ENCODE assay signal across 9 cellular contexts in genomic region chr7:96707901-96708774, GRCh38. TPM values are rescaled to one million over a fixed set of nuclear protein-coding genes. Genes with fewer than 3 reads are reported as not detected.
DNase-seq lines count a peak whose midpoint lies in the region; ATAC-seq and TF ChIP-seq lines count a peak whose summit lies in the region.
"Had no signal": no experiment of that assay in that cellular context is flagged by ENCODE, and none has a peak within 500 bp of the region (broad histone marks: within the 10 kb centered on the region; RNA-seq: fewer than 3 reads in every experiment).

No MANE protein-coding gene starts in this region.

- CTCF ChIA-PET in A673 (lab: Charles Lee) = no interaction called here

- POLR2A ChIA-PET in A673 (lab: Charles Lee; ENCODE audit: low non-redundant PET) = no interaction called here

- no peak for ATAC-seq in lower lobe of right lung
- ATAC-seq in HG03175 (IDR thresholded peaks at IDR 0.05; ENCODE audit: unreplicated experiment) = no peak
- ATAC-seq in HG02763 (IDR thresholded peaks at IDR 0.05; ENCODE audit: unreplicated experiment) = no peak
- ATAC-seq in GM19397 (IDR thresholded peaks at IDR 0.05; ENCODE audit: unreplicated experiment) = no peak
- ATAC-seq: activated CD4-positive, CD25-positive, alpha-beta regulatory T cell treated with anti-CD3 and anti-CD28 coated beads, Interleukin-2, amount 50 U/mL, for 24 hours had no signal

- DNase-seq in A673 (ENCODE audit: low spot score) (no peak), HFF-Myc (ENCODE audit: extremely low read depth, low read depth) (no peak), astrocyte of the spinal cord (ENCODE audit: low read depth, low spot score) (no peak), lower lobe of right lung (no peak), GM13977 (ENCODE audit: low spot score) (no peak)

- H3K36me3 ChIP-seq in A673 (ENCODE audit: insufficient read depth, low read length, poor library complexity, severe bottlenecking) (peaks cover 17% of the 10 kb centered on the region), lower lobe of right lung (peaks cover 8% of the 10 kb centered on the region)

- no TSS peak for BruUV-seq in A673 (replicated peaks; lab: Mats Ljungman, UMichigan)

- intact Hi-C loops in A673 (cut with micrococcal nuclease; ENCODE audit: unreplicated experiment) = no loop called here
- intact Hi-C loops in lower lobe of right lung (cut with DNase I) = no loop called here

- TF ChIP-seq CTCF in A673 (conservative IDR thresholded peaks at IDR 0.05; ENCODE audit: low read depth, low read length) (no peak), HFF-Myc (IDR thresholded peaks at IDR 0.05; ENCODE audit: low read depth, low read length, missing control alignments) (no peak), astrocyte of the spinal cord (IDR thresholded peaks at IDR 0.05; ENCODE audit: low read depth, low read length) (no peak), lower lobe of right lung (IDR thresholded peaks at IDR 0.05) (no peak), GM13977 (IDR thresholded peaks at IDR 0.05; ENCODE audit: extremely low read depth, insufficient read depth, missing control alignments) (no peak)

- H3K9me3 ChIP-seq in A673 (ENCODE audit: low read depth, low read length, poor library complexity, severe bottlenecking) (peaks cover 2% of the 10 kb centered on the region), lower lobe of right lung (no peaks in the 10 kb centered on the region)

- H3K27me3 ChIP-seq in A673 (replicated peaks; ENCODE audit: insufficient read depth, low read depth, low read length, poor library complexity) (no peaks in the 10 kb centered on the region), lower lobe of right lung (ENCODE audit: low read depth) (no peaks in the 10 kb centered on the region)

- in situ Hi-C loops in astrocyte of the spinal cord (cut with HindIII; ENCODE audit: low sequenced_read_pairs) = no loop called here
- in situ Hi-C loops in GM13977 (cut with MboI; ENCODE audit: low pct_unique_long_range_greater_than_20kb, low sequenced_read_pairs, unreplicated experiment) = no loop called here

- H3K27ac ChIP-seq in A673 (ENCODE audit: low read depth, low read length, poor library complexity, severe bottlenecking) = peak overlapping the region; percentile 98
- H3K27ac ChIP-seq in lower lobe of right lung = no peak overlapping the region

- H3K4me1 ChIP-seq in A673 (ENCODE audit: insufficient read depth, low read length, poor library complexity, severe bottlenecking) (peaks cover 13% of the 10 kb centered on the region), lower lobe of right lung (peaks cover 21% of the 10 kb centered on the region)

- H3K4me3 ChIP-seq in A673 (ENCODE audit: low read depth, low read length, poor library complexity, severe bottlenecking) = peak overlapping the region; percentile 92
- H3K4me3 ChIP-seq in HFF-Myc (replicated peaks; ENCODE audit: low read depth, low read length) = peak overlapping the region; percentile 84
- H3K4me3 ChIP-seq in astrocyte of the spinal cord (ENCODE audit: low read depth, low read length) = peak overlapping the region; percentile 61
- peak overlapping the region; percentile 94 for H3K4me3 ChIP-seq in lower lobe of right lung

RNA-seq across cellular contexts. Expression of gene SEM1, which starts 1.5 kb away (rescaled TPM):
- total RNA-seq in A673 (2021) = 115 and 122 TPM in 2 replicates
- total RNA-seq in lower lobe of right lung = 31.0 TPM
